ENCODE assay signal across 10 cellular contexts in genomic region chr19:48961051-48961649, GRCh38. TPM values are rescaled to one million over a fixed set of nuclear protein-coding genes. Genes with fewer than 3 reads are reported as not detected.
DNase-seq lines count a peak whose midpoint lies in the region; ATAC-seq and TF ChIP-seq lines count a peak whose summit lies in the region.
"Had no signal": no experiment of that assay in that cellular context is flagged by ENCODE, and none has a peak within 500 bp of the region (broad histone marks: within the 10 kb centered on the region; RNA-seq: fewer than 3 reads in every experiment).

No MANE protein-coding gene starts in this region.

- H3K9me3 ChIP-seq in mesodermal cell (ENCODE audit: control insufficient read depth, low read length) (no peaks in the 10 kb centered on the region), thoracic aorta (no peaks in the 10 kb centered on the region), psoas muscle (no peaks in the 10 kb centered on the region)

- ATAC-seq in activated CD8-positive, alpha-beta T cell treated with anti-CD3 and anti-CD28 coated beads for 36 hours = no peak
- ATAC-seq in thoracic aorta (ENCODE audit: insufficient number of reproducible peaks, low FRiP score, low read depth) (no peak), psoas muscle (no peak)
- ATAC-seq: left ventricle myocardium superior had no signal

- H3K27ac ChIP-seq in mesodermal cell (ENCODE audit: low read depth, low read length, severe bottlenecking) (peak overlapping the region; percentile 8), thoracic aorta (peak overlapping the region; percentile 22 to 95), psoas muscle (no peak overlapping the region)

- no peaks in the 10 kb centered on the region for H3K27me3 Mint-ChIP-seq in activated naive CD4-positive, alpha-beta T cell treated with anti-CD3 and anti-CD28 coated beads, Interleukin-2, amount 50 U/mL, for 24 hours
- no peaks in the 10 kb centered on the region for H3K27me3 Mint-ChIP-seq in activated CD8-positive, alpha-beta T cell treated with anti-CD3 and anti-CD28 coated beads for 36 hours

- 93% methylated on average over 17 of the region's 19 CpGs for WGBS in mesodermal cell (ENCODE audit: insufficient coverage in 2 of 2), 2 experiments
- WGBS in psoas muscle, 3 donors = 78 to 88% (median 79%) methylated on average over 19 of the region's 19 CpGs

- POLR2A ChIA-PET in activated CD8-positive, alpha-beta T cell treated with anti-CD3 and anti-CD28 coated beads for 36 hours (lab: Charles Lee) = interaction anchor here (0.5 to 1.5 kb wide), 5 partner anchors 8 to 89 kb away, joined by 3 to 6 read pairs (median 4); partner anchors contain the start of gene PPP1R15A

- peaks cover 9% of the 10 kb centered on the region for H3K36me3 Mint-ChIP-seq in activated naive CD4-positive, alpha-beta T cell treated with anti-CD3 and anti-CD28 coated beads, Interleukin-2, amount 50 U/mL, for 24 hours
- H3K36me3 Mint-ChIP-seq in activated CD8-positive, alpha-beta T cell treated with anti-CD3 and anti-CD28 coated beads for 36 hours (ENCODE audit: low read depth) = peaks cover 42% of the 10 kb centered on the region

- H3K4me1 ChIP-seq in mesodermal cell (ENCODE audit: control insufficient read depth, insufficient read depth, low read length, poor library complexity, severe bottlenecking) (peaks cover 27% of the 10 kb centered on the region), thoracic aorta (ENCODE audit: control insufficient read depth in 1 of 2, low read depth in 2 of 2) (peaks cover 5 to 20% of the 10 kb centered on the region in 2 donors), psoas muscle (peaks cover 17% of the 10 kb centered on the region)

- no peak overlapping the region for H3K4me3 ChIP-seq in mesodermal cell (ENCODE audit: extremely low read depth, insufficient read depth, low read length, poor library complexity, severe bottlenecking)
- H3K4me3 ChIP-seq in thoracic aorta = no peak overlapping the region
- no peak overlapping the region for H3K4me3 ChIP-seq in psoas muscle

- intact Hi-C loops in activated CD8-positive, alpha-beta T cell treated with anti-CD3 and anti-CD28 coated beads for 36 hours (cut with micrococcal nuclease) = loop anchor here (10.0 kb wide), 1 partner anchor 86 kb away; the partner anchor contains the start of gene PPP1R15A
- intact Hi-C loops in psoas muscle (cut with DNase I) = loop anchor here (5.0 to 10.0 kb wide), 2 partner anchors 84 to 326 kb away; partner anchors contain the start of gene DBP (in 1 of the 2)

- no peak for DNase-seq in activated naive CD4-positive, alpha-beta T cell (lab: John Stamatoyannopoulos, UW)
- DNase-seq in activated CD8-positive, alpha-beta T cell treated with anti-CD3 and anti-CD28 coated beads for 36 hours = peak; percentile 52
- DNase-seq in thoracic aorta (ENCODE audit: low spot score) (no peak), OCI-M2 (lab: John Stamatoyannopoulos, UW; ENCODE audit: unreplicated experiment) (no peak), psoas muscle (no peak), NCI-H2171 treated with DMSO at 0.1 percent for 48 hours (lab: John Stamatoyannopoulos, UW) (no peak)
- DNase-seq: left ventricle myocardium superior, NCI-H1105 treated with DMSO at 0.1 percent for 48 hours had no signal

- H3K36me3 ChIP-seq in mesodermal cell (ENCODE audit: control insufficient read depth, insufficient read depth, low read length) (peaks cover 52% of the 10 kb centered on the region), thoracic aorta (peaks cover 4% of the 10 kb centered on the region), psoas muscle (ENCODE audit: insufficient read depth in 1 of 2, low read depth in 1 of 2) (peaks cover 0 to 15% of the 10 kb centered on the region in 2 donors)

- H3K4me1 Mint-ChIP-seq in activated naive CD4-positive, alpha-beta T cell treated with anti-CD3 and anti-CD28 coated beads, Interleukin-2, amount 50 U/mL, for 24 hours = peaks cover 69% of the 10 kb centered on the region
- H3K4me1 Mint-ChIP-seq in activated CD8-positive, alpha-beta T cell treated with anti-CD3 and anti-CD28 coated beads for 36 hours (ENCODE audit: low read depth) = peaks cover 57% of the 10 kb centered on the region

- no peak overlapping the region for H3K4me3 Mint-ChIP-seq in activated naive CD4-positive, alpha-beta T cell treated with anti-CD3 and anti-CD28 coated beads, Interleukin-2, amount 50 U/mL, for 24 hours
- peak overlapping the region; percentile 98 for H3K4me3 Mint-ChIP-seq in activated CD8-positive, alpha-beta T cell treated with anti-CD3 and anti-CD28 coated beads for 36 hours

- H3K27me3 ChIP-seq in thoracic aorta (replicated peaks; ENCODE audit: insufficient read depth) (no peaks in the 10 kb centered on the region), psoas muscle (ENCODE audit: insufficient read depth in 3 of 3, low read length in 2 of 3) (no peaks in the 10 kb centered on the region)

- no peak for TF ChIP-seq CTCF in activated CD8-positive, alpha-beta T cell treated with anti-CD3 and anti-CD28 coated beads for 36 hours (IDR thresholded peaks at IDR 0.05)
- TF ChIP-seq CTCF in thoracic aorta (IDR thresholded peaks at IDR 0.05) = no peak
- TF ChIP-seq CTCF in psoas muscle (IDR thresholded peaks at IDR 0.05) = no peak

- no peaks in the 10 kb centered on the region for H3K9me3 Mint-ChIP-seq in activated naive CD4-positive, alpha-beta T cell treated with anti-CD3 and anti-CD28 coated beads, Interleukin-2, amount 50 U/mL, for 24 hours
- H3K9me3 Mint-ChIP-seq in activated CD8-positive, alpha-beta T cell treated with anti-CD3 and anti-CD28 coated beads for 36 hours = no peaks in the 10 kb centered on the region

- H3K27ac Mint-ChIP-seq in activated naive CD4-positive, alpha-beta T cell treated with anti-CD3 and anti-CD28 coated beads, Interleukin-2, amount 50 U/mL, for 24 hours = peak overlapping the region; percentile 41
- peak overlapping the region; percentile 9 for H3K27ac Mint-ChIP-seq in activated CD8-positive, alpha-beta T cell treated with anti-CD3 and anti-CD28 coated beads for 36 hours

- CTCF ChIA-PET in activated CD8-positive, alpha-beta T cell treated with anti-CD3 and anti-CD28 coated beads for 36 hours (lab: Charles Lee) = interaction anchor here (0.8 kb wide), 1 partner anchor 36 kb away, joined by 4 read pairs; no protein-coding TSS in a partner anchor

RNA-seq across cellular contexts. Expression of gene FTL, which starts 4.0 kb away (rescaled TPM):
- total RNA-seq in activated CD8-positive, alpha-beta T cell treated with anti-CD3 and anti-CD28 coated beads for 36 hours = 1,000 to 10,000 TPM; 1,296 to 1,324 TPM
- polyA plus RNA-seq in mesodermal cell (2013, experiment 1 of 2) = 3,050 TPM
- 2,468 TPM for polyA plus RNA-seq in mesodermal cell (2013, experiment 2 of 2)
- 1,000 to 10,000 TPM; 3,403 to 7,108 TPM for total RNA-seq in thoracic aorta
- total RNA-seq in psoas muscle = 1,000 to 10,000 TPM in 3 of 4 donors, 100 to 1,000 TPM in 1; 802 to 2,269 (median 1,158) TPM
- polyA plus RNA-seq in psoas muscle = 1,000 to 10,000 TPM; 1,296 to 1,753 (median 1,467) TPM

RNA-seq across cellular contexts. Expression of gene BAX, which starts 6.5 kb away (rescaled TPM):
- total RNA-seq in activated CD8-positive, alpha-beta T cell treated with anti-CD3 and anti-CD28 coated beads for 36 hours = 100 to 1,000 TPM; 182 to 189 TPM
- polyA plus RNA-seq in mesodermal cell (2013, experiment 1 of 2) = 271 TPM
- polyA plus RNA-seq in mesodermal cell (2013, experiment 2 of 2) = 190 TPM
- total RNA-seq in thoracic aorta = 100 to 1,000 TPM in 1 of 2 donors, 10 to 100 TPM in 1; 53.1 to 104 TPM
- total RNA-seq in psoas muscle = 10 to 100 TPM; 16.8 to 24.4 (median 22.0) TPM
- polyA plus RNA-seq in psoas muscle = 10 to 100 TPM; 20.7 to 66.1 (median 35.6) TPM

RNA-seq across cellular contexts. Expression of gene DHDH, which starts 27.7 kb away (rescaled TPM):
- 1 to 10 TPM; 1.4 to 2.8 TPM for total RNA-seq in activated CD8-positive, alpha-beta T cell treated with anti-CD3 and anti-CD28 coated beads for 36 hours
- 1.3 TPM for polyA plus RNA-seq in mesodermal cell (2013, experiment 1 of 2)
- polyA plus RNA-seq in mesodermal cell (2013, experiment 2 of 2) = 1.0 TPM
- 1 to 10 TPM in 1 of 2 donors, not detected in 1; 3.7 TPM for total RNA-seq in thoracic aorta
- under 1 TPM in 1 of 4 donors, not detected in 3; 0.21 TPM for total RNA-seq in psoas muscle
- polyA plus RNA-seq in psoas muscle = under 1 TPM in 1 of 3 donors, not detected in 2; 0.14 TPM
- total RNA-seq: left ventricle myocardium superior had no signal

RNA-seq across cellular contexts. Expression of gene GYS1, which starts 32.0 kb away (rescaled TPM):
- 10 to 100 TPM; 58.1 to 58.7 TPM for total RNA-seq in activated CD8-positive, alpha-beta T cell treated with anti-CD3 and anti-CD28 coated beads for 36 hours
- polyA plus RNA-seq in mesodermal cell (2013, experiment 1 of 2) = 35.0 TPM
- 32.7 TPM for polyA plus RNA-seq in mesodermal cell (2013, experiment 2 of 2)
- total RNA-seq in thoracic aorta (10 to 100 TPM; 30.1 to 44.4 TPM), psoas muscle (100 to 1,000 TPM; 147 to 331 (median 238) TPM)
- polyA plus RNA-seq in psoas muscle = 10 to 100 TPM; 30.9 to 61.3 (median 58.9) TPM

RNA-seq across cellular contexts. Expression of gene RUVBL2, which starts 32.5 kb away (rescaled TPM):
- total RNA-seq in activated CD8-positive, alpha-beta T cell treated with anti-CD3 and anti-CD28 coated beads for 36 hours = 100 to 1,000 TPM; 175 to 176 TPM
- 80.1 TPM for polyA plus RNA-seq in mesodermal cell (2013, experiment 1 of 2)
- polyA plus RNA-seq in mesodermal cell (2013, experiment 2 of 2) = 71.8 TPM
- 10 to 100 TPM; 51.6 to 52.3 TPM for total RNA-seq in thoracic aorta
- 10 to 100 TPM; 61.1 to 87.4 (median 81.8) TPM for total RNA-seq in psoas muscle
- polyA plus RNA-seq in psoas muscle = 10 to 100 TPM; 62.7 to 76.5 (median 69.5) TPM
